In the genomic region with DNA sequence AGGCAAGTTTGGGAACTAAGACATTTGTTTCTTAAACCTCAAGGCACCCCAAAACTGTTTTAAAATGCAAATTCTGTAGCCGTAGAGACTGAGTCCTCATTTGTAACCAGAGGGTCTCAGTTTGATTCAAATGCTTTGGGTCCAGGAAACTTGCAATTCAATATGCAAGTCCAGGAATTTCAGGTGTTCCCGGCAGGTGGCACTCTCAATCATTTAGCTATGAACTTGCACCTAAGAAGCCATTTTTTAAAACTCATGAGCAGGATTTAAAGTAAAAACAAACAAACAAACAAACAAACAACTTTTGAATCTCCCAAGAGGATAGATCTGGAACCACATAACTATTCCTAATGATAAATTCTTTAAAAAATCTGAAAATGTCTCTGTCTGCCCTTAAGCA, we compare ENCODE assay signal across 10 cellular contexts. TPM values are rescaled to one million over a fixed set of nuclear protein-coding genes. Genes with fewer than 3 reads are reported as not detected.
A peak's percentile ranks its signal among the peaks of the same experiment; 100 is the strongest.
DNase-seq lines count a peak whose midpoint lies in the region; ATAC-seq and TF ChIP-seq lines count a peak whose summit lies in the region.
"Had no signal": no experiment of that assay in that cellular context is flagged by ENCODE, and none has a peak within 500 bp of the region (broad histone marks: within the 10 kb centered on the region; RNA-seq: fewer than 3 reads in every experiment).

No MANE protein-coding gene starts in this region.

- H3K27ac Mint-ChIP-seq in activated CD8-positive, alpha-beta T cell treated with anti-CD3 and anti-CD28 coated beads for 36 hours: no peak overlapping the region
- H3K27ac Mint-ChIP-seq in activated CD8-positive, alpha-beta T cell treated with anti-CD3 and anti-CD28 coated beads, Interleukin-2, amount 10 ng/mL, durations not matched to agents 7 days and 5 days: no peak overlapping the region

- H2AFZ ChIP-seq in smooth muscle cell (ENCODE audit: low read depth): no peak overlapping the region

- H3K27me3 ChIP-seq in smooth muscle cell (ENCODE audit: low read depth): no peaks in the 10 kb centered on the region
- no peaks in the 10 kb centered on the region for H3K27me3 ChIP-seq in ascending aorta

- no peak overlapping the region for H3K4me3 Mint-ChIP-seq in activated CD8-positive, alpha-beta T cell treated with anti-CD3 and anti-CD28 coated beads for 36 hours
- no peak overlapping the region for H3K4me3 Mint-ChIP-seq in activated CD8-positive, alpha-beta T cell treated with anti-CD3 and anti-CD28 coated beads, Interleukin-2, amount 10 ng/mL, durations not matched to agents 7 days and 5 days

- no peak overlapping the region for H3K9ac ChIP-seq in smooth muscle cell (ENCODE audit: low read depth)

- H3K4me1 ChIP-seq in smooth muscle cell (ENCODE audit: low read depth) (no peaks in the 10 kb centered on the region), ascending aorta (no peaks in the 10 kb centered on the region)

- H3K4me2 ChIP-seq in smooth muscle cell: no peak overlapping the region

- peaks cover under 1% of the 10 kb centered on the region for H3K9me3 Mint-ChIP-seq in activated CD8-positive, alpha-beta T cell treated with anti-CD3 and anti-CD28 coated beads for 36 hours
- no peaks in the 10 kb centered on the region for H3K9me3 Mint-ChIP-seq in activated CD8-positive, alpha-beta T cell treated with anti-CD3 and anti-CD28 coated beads, Interleukin-2, amount 10 ng/mL, durations not matched to agents 7 days and 5 days (ENCODE audit: insufficient read depth)

- no peaks in the 10 kb centered on the region for H3K79me2 ChIP-seq in smooth muscle cell (ENCODE audit: low read depth)

- H3K27me3 Mint-ChIP-seq in activated CD8-positive, alpha-beta T cell treated with anti-CD3 and anti-CD28 coated beads for 36 hours: peaks cover 26% of the 10 kb centered on the region
- peaks cover 28% of the 10 kb centered on the region for H3K27me3 Mint-ChIP-seq in activated CD8-positive, alpha-beta T cell treated with anti-CD3 and anti-CD28 coated beads, Interleukin-2, amount 10 ng/mL, durations not matched to agents 7 days and 5 days (ENCODE audit: low read depth)

- H3K36me3 Mint-ChIP-seq in activated CD8-positive, alpha-beta T cell treated with anti-CD3 and anti-CD28 coated beads for 36 hours (ENCODE audit: low read depth): peaks cover under 1% of the 10 kb centered on the region
- H3K36me3 Mint-ChIP-seq in activated CD8-positive, alpha-beta T cell treated with anti-CD3 and anti-CD28 coated beads, Interleukin-2, amount 10 ng/mL, durations not matched to agents 7 days and 5 days (ENCODE audit: low read depth): no peaks in the 10 kb centered on the region

- peaks cover 18% of the 10 kb centered on the region for H3K4me1 Mint-ChIP-seq in activated CD8-positive, alpha-beta T cell treated with anti-CD3 and anti-CD28 coated beads for 36 hours (ENCODE audit: low read depth)
- H3K4me1 Mint-ChIP-seq in activated CD8-positive, alpha-beta T cell treated with anti-CD3 and anti-CD28 coated beads, Interleukin-2, amount 10 ng/mL, durations not matched to agents 7 days and 5 days (ENCODE audit: low read depth): peaks cover 11% of the 10 kb centered on the region

- intact Hi-C loops in activated CD8-positive, alpha-beta T cell treated with anti-CD3 and anti-CD28 coated beads for 36 hours (cut with micrococcal nuclease): loop anchor here (10.0 kb wide), 1 partner anchor 98 kb away; no protein-coding TSS in a partner anchor
- intact Hi-C loops in ascending aorta (cut with DNase I): no loop called here

- WGBS in smooth muscle cell (ENCODE audit: low lambda C conversion rate): 66% methylated on average over 2 of the region's 2 CpGs

- TF ChIP-seq CTCF in activated CD8-positive, alpha-beta T cell treated with anti-CD3 and anti-CD28 coated beads for 36 hours (IDR thresholded peaks at IDR 0.05): no peak
- TF ChIP-seq CTCF in NB4 (IDR thresholded peaks at IDR 0.05; ENCODE audit: low read depth, low read length) (no peak), choroid plexus epithelial cell (conservative IDR thresholded peaks at IDR 0.05; ENCODE audit: low read depth, low read length) (peak; percentile 49), smooth muscle cell (IDR thresholded peaks at IDR 0.05; ENCODE audit: borderline replicate concordance, insufficient read depth, poor library complexity, severe bottlenecking) (peak; percentile 20), ascending aorta (IDR thresholded peaks at IDR 0.05) (no peak)

- H3K36me3 ChIP-seq in smooth muscle cell (ENCODE audit: low read depth) (no peaks in the 10 kb centered on the region), ascending aorta (no peaks in the 10 kb centered on the region)

- CTCF ChIA-PET in activated CD8-positive, alpha-beta T cell treated with anti-CD3 and anti-CD28 coated beads for 36 hours (lab: Charles Lee): interaction anchor here (1.2 to 7.6 kb wide), 4 partner anchors 71 to 192 kb away, joined by 4 to 54 read pairs (median 14); no protein-coding TSS in a partner anchor
- CTCF ChIA-PET in activated CD8-positive, alpha-beta T cell treated with anti-CD3 and anti-CD28 coated beads, Interleukin-2, amount 10 ng/mL, durations not matched to agents 7 days and 5 days (lab: Charles Lee): interaction anchor here (1.0 to 4.1 kb wide), 5 partner anchors 11 to 192 kb away, joined by 3 to 24 read pairs (median 4); no protein-coding TSS in a partner anchor

- H4K20me1 ChIP-seq in smooth muscle cell (ENCODE audit: low read depth): no peaks in the 10 kb centered on the region

- H3K4me3 ChIP-seq in NB4 (ENCODE audit: low read depth, low read length): no peak overlapping the region
- no peak overlapping the region for H3K4me3 ChIP-seq in choroid plexus epithelial cell (ENCODE audit: low read depth, low read length)
- no peak overlapping the region for H3K4me3 ChIP-seq in smooth muscle cell
- no peak overlapping the region for H3K4me3 ChIP-seq in ascending aorta

- peak; percentile 45 for DNase-seq in activated CD8-positive, alpha-beta T cell treated with anti-CD3 and anti-CD28 coated beads for 36 hours
- no peak for DNase-seq in activated CD8-positive, alpha-beta T cell treated with anti-CD3 and anti-CD28 coated beads, Interleukin-2, amount 10 ng/mL, durations not matched to agents 7 days and 5 days
- DNase-seq in NB4 (ENCODE audit: low read depth) (peak; percentile 66), choroid plexus epithelial cell (ENCODE audit: low read depth) (peak; percentile 61), smooth muscle cell (lab: John Stamatoyannopoulos, UW; ENCODE audit: unreplicated experiment) (no peak), ascending aorta (ENCODE audit: low spot score in 2 of 2) (no peak)
- DNase-seq: head of caudate nucleus, NCI-H774 had no signal

- no peaks in the 10 kb centered on the region for H3K9me3 ChIP-seq in smooth muscle cell (replicated peaks; ENCODE audit: low read depth)
- H3K9me3 ChIP-seq in ascending aorta: no peaks in the 10 kb centered on the region

- ATAC-seq in activated CD8-positive, alpha-beta T cell treated with anti-CD3 and anti-CD28 coated beads for 36 hours: no peak
- ATAC-seq in activated CD8-positive, alpha-beta T cell treated with anti-CD3 and anti-CD28 coated beads, Interleukin-2, amount 10 ng/mL, durations not matched to agents 7 days and 5 days: no peak
- ATAC-seq in GM21786 (IDR thresholded peaks at IDR 0.05; ENCODE audit: unreplicated experiment) (no peak), HG02763 (IDR thresholded peaks at IDR 0.05; ENCODE audit: unreplicated experiment) (no peak)

- no peaks in the 10 kb centered on the region for H3F3A ChIP-seq in smooth muscle cell (ENCODE audit: low read depth)

- POLR2A ChIA-PET in activated CD8-positive, alpha-beta T cell treated with anti-CD3 and anti-CD28 coated beads for 36 hours (lab: Charles Lee): no interaction called here
- POLR2A ChIA-PET in activated CD8-positive, alpha-beta T cell treated with anti-CD3 and anti-CD28 coated beads, Interleukin-2, amount 10 ng/mL, durations not matched to agents 7 days and 5 days (lab: Charles Lee): no interaction called here

- H3K27ac ChIP-seq in smooth muscle cell (ENCODE audit: low read depth) (no peak overlapping the region), ascending aorta (no peak overlapping the region)

- no peak for TF ChIP-seq POLR2A in NB4 (IDR thresholded peaks at IDR 0.05; ENCODE audit: extremely low read depth, insufficient read length)

RNA-seq across cellular contexts. Expression of a gene that starts 8.7 kb away (rescaled TPM):
- total RNA-seq in activated CD8-positive, alpha-beta T cell treated with anti-CD3 and anti-CD28 coated beads for 36 hours: 1 to 10 TPM; 2.4 to 2.5 TPM
- under 1 TPM; 0.97 TPM for total RNA-seq in activated CD8-positive, alpha-beta T cell treated with anti-CD3 and anti-CD28 coated beads, Interleukin-2, amount 10 ng/mL, durations not matched to agents 7 days and 5 days
- 2.6 and 4.9 TPM in 2 replicates for total RNA-seq in smooth muscle cell
- 4.3 and 4.6 TPM in 2 replicates for polyA plus RNA-seq in smooth muscle cell
- total RNA-seq in ascending aorta: 7.9 TPM

Comparison
In these comparisons a context has a peak if more than half of its experiments do, and no peak if none do; other contexts are left out.
1. DNase-seq: peak in activated CD8-positive, alpha-beta T cell treated with anti-CD3 and anti-CD28 coated beads for 36 hours (single experiment), NB4 (single experiment) and choroid plexus epithelial cell (single experiment); none in activated CD8-positive, alpha-beta T cell treated with anti-CD3 and anti-CD28 coated beads, Interleukin-2, amount 10 ng/mL, durations not matched to agents 7 days and 5 days (single experiment), smooth muscle cell (single experiment) and ascending aorta (0 of 2).
2. CTCF ChIP-seq: peak in choroid plexus epithelial cell (single experiment) and smooth muscle cell (single experiment); none in activated CD8-positive, alpha-beta T cell treated with anti-CD3 and anti-CD28 coated beads for 36 hours (single experiment), NB4 (single experiment) and ascending aorta (0 of 3).